Comparison of ENCODE assay signal across 16 cellular contexts in the genomic region with DNA sequence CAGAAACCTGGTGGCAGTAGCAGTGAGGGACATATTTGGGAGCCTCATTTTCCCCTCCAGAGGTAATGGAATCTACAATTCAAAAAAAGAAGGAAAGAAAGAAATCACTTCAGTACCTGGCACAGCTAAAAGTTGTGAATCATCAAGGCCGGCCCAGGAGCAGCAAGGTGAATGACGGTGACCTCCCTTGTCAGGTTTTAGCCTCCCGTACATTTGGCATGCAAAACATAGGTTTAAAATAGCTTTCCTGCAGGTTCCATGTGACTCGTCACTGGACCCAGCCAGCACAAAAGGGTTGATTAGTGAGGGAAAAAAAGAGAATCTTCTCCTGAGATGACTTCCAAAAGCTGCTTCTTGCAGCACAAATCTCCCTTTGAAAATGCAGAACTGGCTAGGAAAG.
A peak's percentile ranks its signal among the peaks of the same experiment; 100 is the strongest.
DNase-seq lines count a peak whose midpoint lies in the region; ATAC-seq, FAIRE-seq and TF ChIP-seq lines count a peak whose summit lies in the region.
"Had no signal": no experiment of that assay in that cellular context is flagged by ENCODE, and none has a peak within 500 bp of the region (broad histone marks: within the 10 kb centered on the region; RNA-seq: fewer than 3 reads in every experiment).

No MANE protein-coding gene starts in this region.

- TF ChIP-seq CTCF in adrenal gland (IDR thresholded peaks at IDR 0.05) (no peak), thyroid gland (IDR thresholded peaks at IDR 0.05) (no peak)

- no peak for TF ChIP-seq POLR2A in adrenal gland (IDR thresholded peaks at IDR 0.05)
- no peak for TF ChIP-seq POLR2A in thyroid gland (IDR thresholded peaks at IDR 0.05)

- H3K9me3 ChIP-seq in adrenal gland (replicated peaks in 1 of 3) (no peaks in the 10 kb centered on the region), thyroid gland (no peaks in the 10 kb centered on the region)
- H3K9me3 ChIP-seq: colonic mucosa, tibial artery had no signal

- H3K4me3 ChIP-seq in adrenal gland (no peak overlapping the region), thyroid gland (replicated peaks in 1 of 3) (no peak overlapping the region)
- H3K4me3 ChIP-seq: colonic mucosa, PC-9, tibial artery had no signal

- DNase-seq in adrenal gland (peak in 4 of 7 donors; percentile 16 to 27 (median 21)), COLO668 (lab: John Stamatoyannopoulos, UW; ENCODE audit: unreplicated experiment) (no peak), amniotic stem cell (lab: John Stamatoyannopoulos, UW) (no peak), superior temporal gyrus (ENCODE audit: extremely low spot score) (no peak), thyroid gland (no peak)
- DNase-seq: activated CD4-positive, alpha-beta T cell treated with anti-CD3 and anti-CD28 coated beads for 36 hours; colonic mucosa; NCI-H1417 treated with DMSO at 0.1 percent for 48 hours; NCI-H345; stimulated activated CD4-positive, alpha-beta T cell treated with anti-CD3 and anti-CD28 coated beads, Interleukin-12 subunit alpha, Interleukin-12 subunit beta, amount 100 ng/mL, for 4 hours; T-helper 2 cell; tibial artery had no signal

- H3K36me3 ChIP-seq in adrenal gland (replicated peaks in 1 of 2) = no peaks in the 10 kb centered on the region
- no peaks in the 10 kb centered on the region for H3K36me3 ChIP-seq in thyroid gland
- H3K36me3 ChIP-seq: colonic mucosa, tibial artery had no signal

- FAIRE-seq in G401.6 (lab: Jason Lieb, UNC) = peak; percentile 44

- H3K27me3 ChIP-seq in adrenal gland (no peaks in the 10 kb centered on the region), thyroid gland (no peaks in the 10 kb centered on the region)
- H3K27me3 ChIP-seq: colonic mucosa, tibial artery had no signal

- 36 to 48% (median 41%) methylated on average over 4 of the region's 4 CpGs for WGBS in adrenal gland, 4 donors
- WGBS in thyroid gland, 2 donors = 55 to 71% methylated on average over 4 of the region's 4 CpGs

- ATAC-seq in GM19328 (IDR thresholded peaks at IDR 0.05; ENCODE audit: unreplicated experiment) = peak; percentile 50
- peak; percentile 79 for ATAC-seq in HG02852 (IDR thresholded peaks at IDR 0.05; ENCODE audit: unreplicated experiment)
- ATAC-seq: activated CD4-positive, alpha-beta T cell treated with anti-CD3 and anti-CD28 coated beads for 36 hours had no signal

- H3K4me1 ChIP-seq in adrenal gland (replicated peaks in 1 of 2) (no peaks in the 10 kb centered on the region), thyroid gland (no peaks in the 10 kb centered on the region)
- H3K4me1 ChIP-seq: colonic mucosa, tibial artery had no signal

- no peak overlapping the region for H3K27ac ChIP-seq in adrenal gland
- no peak overlapping the region for H3K27ac ChIP-seq in thyroid gland
- H3K27ac ChIP-seq: colonic mucosa, PC-9, tibial artery had no signal

- intact Hi-C loops in adrenal gland (cut with DNase I) = no loop called here
- intact Hi-C loops in thyroid gland (cut with DNase I) = no loop called here

Comparison
In these comparisons a context has a peak if more than half of its experiments do, and no peak if none do; other contexts are left out.
1. DNase-seq: peak in adrenal gland (4 of 7); none in COLO668 (single experiment), amniotic stem cell (single experiment), superior temporal gyrus (single experiment) and thyroid gland (0 of 2).